In the genomic region with DNA sequence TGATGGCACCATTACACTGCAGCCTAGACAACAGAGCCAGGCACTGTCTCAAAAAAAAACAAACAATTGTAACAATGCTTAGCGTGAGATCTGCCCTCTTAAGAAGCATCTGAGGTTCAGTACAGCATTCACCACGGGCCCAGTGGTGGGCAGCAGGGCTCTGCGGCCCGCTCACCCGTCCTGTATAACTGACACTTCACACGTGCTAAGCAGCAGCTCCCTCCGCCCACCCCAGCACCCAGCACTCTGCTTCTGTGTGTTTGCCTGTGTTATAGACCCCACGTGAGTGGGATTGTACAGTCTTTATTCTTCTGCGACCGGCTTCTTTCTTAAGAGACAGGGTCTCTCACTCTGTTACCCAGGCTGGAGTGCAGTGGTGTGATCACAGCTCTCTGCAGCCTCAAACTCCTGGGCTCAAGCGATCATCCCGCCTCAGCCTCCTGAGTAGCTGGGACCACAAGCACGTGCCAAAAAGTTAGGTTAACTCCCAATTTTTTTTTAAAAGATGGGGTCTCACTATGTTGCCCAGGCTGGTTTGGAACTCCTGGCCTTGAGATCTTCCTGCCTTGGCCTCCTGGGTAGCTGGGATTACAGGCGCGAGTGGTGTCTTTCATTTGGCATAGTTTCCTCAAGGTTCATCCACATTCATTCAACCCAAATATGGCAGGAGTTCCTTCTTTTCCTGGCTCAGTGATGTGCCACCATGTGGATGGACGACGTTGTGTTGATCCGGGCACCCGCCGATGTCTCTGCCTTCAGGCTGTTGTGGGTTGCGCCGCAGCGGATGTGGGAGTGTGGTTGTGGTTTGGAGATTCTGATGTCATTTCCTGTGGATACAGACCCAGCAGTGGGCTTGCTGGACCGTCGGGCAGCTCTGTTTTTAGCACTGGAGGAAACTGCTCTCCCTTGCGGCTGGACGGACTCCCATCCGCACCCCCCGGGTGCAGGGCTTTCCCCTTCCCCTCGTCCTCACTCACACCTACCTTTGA, we compare ENCODE assay signal across 8 cellular contexts.
DNase-seq lines count a peak whose midpoint lies in the region; ATAC-seq and TF ChIP-seq lines count a peak whose summit lies in the region.

No MANE protein-coding gene starts in this region.

- no peak overlapping the region for H3K9ac ChIP-seq in IMR-90 (ENCODE audit: low read depth, low read length)

- peaks cover 3% of the 10 kb centered on the region for H3K9me3 Mint-ChIP-seq in activated CD4-positive, alpha-beta memory T cell treated with anti-CD3 and anti-CD28 coated beads, Interleukin-2, amount 10 ng/mL, durations not matched to agents 7 days and 5 days
- no peaks in the 10 kb centered on the region for H3K9me3 Mint-ChIP-seq in progenitor cell of endocrine pancreas (ENCODE audit: low read depth)

- H3K4me2 ChIP-seq in IMR-90 (ENCODE audit: low read depth, low read length): no peak overlapping the region

- H3K9me3 ChIP-seq in IMR-90 (ENCODE audit: control insufficient read depth, insufficient read depth, low read length): no peaks in the 10 kb centered on the region

- no peak overlapping the region for H3K27ac ChIP-seq in IMR-90 (ENCODE audit: insufficient read depth, low read length)

- H3K4me3 ChIP-seq in IMR-90 (ENCODE audit: insufficient read depth, low read depth, low read length): no peak overlapping the region

- CTCF ChIA-PET in IMR-90 (lab: Yijun Ruan, JAX): interaction anchor here (0.6 kb wide), 1 partner anchor 441 kb away, joined by 3 read pairs; no protein-coding TSS in a partner anchor
- CTCF ChIA-PET in activated CD4-positive, alpha-beta memory T cell treated with anti-CD3 and anti-CD28 coated beads, Interleukin-2, amount 10 ng/mL, durations not matched to agents 7 days and 5 days (lab: Charles Lee): no interaction called here

- no peak overlapping the region for H2BK20ac ChIP-seq in IMR-90 (ENCODE audit: low read depth, low read length)

- TF ChIP-seq CTCF in IMR-90 (conservative IDR thresholded peaks at IDR 0.05; ENCODE audit: low read depth, low read length) (no peak), progenitor cell of endocrine pancreas (IDR thresholded peaks at IDR 0.05; ENCODE audit: unreplicated experiment) (no peak)

- no peak overlapping the region for H3K14ac ChIP-seq in IMR-90 (replicated peaks; ENCODE audit: low read depth, low read length)

- TF ChIP-seq POLR2A in IMR-90 (IDR thresholded peaks at IDR 0.05; ENCODE audit: low read depth, low read length): no peak

- intact Hi-C loops in IMR-90 (cut with micrococcal nuclease): no loop called here

- H3K27me3 ChIP-seq in IMR-90 (ENCODE audit: control insufficient read depth, insufficient read depth, low read length): no peaks in the 10 kb centered on the region

- H3K4ac ChIP-seq in IMR-90 (ENCODE audit: low read depth, low read length): no peak overlapping the region

- DNase-seq in IMR-90 (peak; percentile 47), epidermal melanocyte (ENCODE audit: insufficient read length, low spot score) (peak; percentile 92), progenitor cell of endocrine pancreas (ENCODE audit: low spot score, unreplicated experiment) (no peak), retina (no peak), COR-L47 (lab: John Stamatoyannopoulos, UW) (no peak)
- peak; percentile 94 for DNase-seq in activated CD4-positive, alpha-beta memory T cell treated with anti-CD3 and anti-CD28 coated beads, Interleukin-2, amount 10 ng/mL, durations not matched to agents 7 days and 5 days
- peak; percentile 24 to 44 for DNase-seq in stimulated activated CD4-positive, alpha-beta T cell treated with anti-CD3 and anti-CD28 coated beads, Interleukin-15, amount 100 ng/mL, for 1 hour (ENCODE audit: low read depth in 1 of 2, low spot score in 1 of 2)

- H3K9me1 ChIP-seq in IMR-90 (ENCODE audit: insufficient read depth, low read length): no peaks in the 10 kb centered on the region; the same call in 1 of the 2 replicates

- BruUV-seq in IMR-90 (replicated peaks; lab: Mats Ljungman, UMichigan): no TSS peak

- no peak overlapping the region for H4K91ac ChIP-seq in IMR-90 (ENCODE audit: insufficient read depth, low read depth, low read length)

- H3K4me3 Mint-ChIP-seq in activated CD4-positive, alpha-beta memory T cell treated with anti-CD3 and anti-CD28 coated beads, Interleukin-2, amount 10 ng/mL, durations not matched to agents 7 days and 5 days: peak overlapping the region; percentile 73
- no peak overlapping the region for H3K4me3 Mint-ChIP-seq in progenitor cell of endocrine pancreas (ENCODE audit: low read depth)

- no peak overlapping the region for H4K5ac ChIP-seq in IMR-90 (ENCODE audit: low read depth, low read length)

- H3K36me3 ChIP-seq in IMR-90 (ENCODE audit: control insufficient read depth, insufficient read depth, low read length): peaks cover 79% of the 10 kb centered on the region

- ATAC-seq in GM18870 (IDR thresholded peaks at IDR 0.05; ENCODE audit: unreplicated experiment): peak; percentile 66
- no peak for ATAC-seq in IMR-90 (ENCODE audit: low read depth)

- peak overlapping the region; percentile 82 for H3K27ac Mint-ChIP-seq in activated CD4-positive, alpha-beta memory T cell treated with anti-CD3 and anti-CD28 coated beads, Interleukin-2, amount 10 ng/mL, durations not matched to agents 7 days and 5 days
- no peak overlapping the region for H3K27ac Mint-ChIP-seq in progenitor cell of endocrine pancreas

- no peak overlapping the region for H3K18ac ChIP-seq in IMR-90 (ENCODE audit: low read depth, low read length)

- H3K79me1 ChIP-seq in IMR-90 (ENCODE audit: low read depth in 1 of 2, low read length in 2 of 2): peaks cover 9 to 17% of the 10 kb centered on the region in 2 experiments; a peak in 2 of 4 replicates

- WGBS in IMR-90 (ENCODE audit: extremely low coverage in 2 of 2, insufficient read length in 1 of 2), 2 experiments: 97% methylated on average over 11 of the region's 30 CpGs; no CpG with 5 or more reads in 1 of the 2 experiments

- H2AFZ ChIP-seq in IMR-90 (replicated peaks; ENCODE audit: low read length, poor library complexity): no peak overlapping the region

- no peak for TF ChIP-seq RAD21 in IMR-90 (IDR thresholded peaks at IDR 0.05; ENCODE audit: low read length)

- no peak overlapping the region for H4K8ac ChIP-seq in IMR-90 (ENCODE audit: low read depth in 2 of 2, low read length in 2 of 2)

- H3K4me1 Mint-ChIP-seq in activated CD4-positive, alpha-beta memory T cell treated with anti-CD3 and anti-CD28 coated beads, Interleukin-2, amount 10 ng/mL, durations not matched to agents 7 days and 5 days: peaks cover 19% of the 10 kb centered on the region
- no peaks in the 10 kb centered on the region for H3K4me1 Mint-ChIP-seq in progenitor cell of endocrine pancreas (ENCODE audit: low read depth)

- H2AK9ac ChIP-seq in IMR-90 (replicated peaks; ENCODE audit: low read depth, low read length, poor library complexity): no peak overlapping the region

- no peak overlapping the region for H2BK5ac ChIP-seq in IMR-90 (ENCODE audit: low read depth, low read length, poor library complexity, severe bottlenecking)

- POLR2A ChIA-PET in IMR-90 (lab: Charles Lee; ENCODE audit: unreplicated experiment): no interaction called here
- POLR2A ChIA-PET in activated CD4-positive, alpha-beta memory T cell treated with anti-CD3 and anti-CD28 coated beads, Interleukin-2, amount 10 ng/mL, durations not matched to agents 7 days and 5 days (lab: Charles Lee): no interaction called here

- H2BK15ac ChIP-seq in IMR-90 (ENCODE audit: low read depth, low read length): no peak overlapping the region

- H3K56ac ChIP-seq in IMR-90 (ENCODE audit: extremely low read depth, insufficient read depth, low read length): no peak overlapping the region

- H3K36me3 Mint-ChIP-seq in activated CD4-positive, alpha-beta memory T cell treated with anti-CD3 and anti-CD28 coated beads, Interleukin-2, amount 10 ng/mL, durations not matched to agents 7 days and 5 days (ENCODE audit: low read depth): peaks cover 31% of the 10 kb centered on the region
- peaks cover 16% of the 10 kb centered on the region for H3K36me3 Mint-ChIP-seq in progenitor cell of endocrine pancreas (ENCODE audit: insufficient read depth)

- no peak overlapping the region for H2BK120ac ChIP-seq in IMR-90 (ENCODE audit: low read depth, low read length)

- H2AK5ac ChIP-seq in IMR-90 (ENCODE audit: low read depth, low read length): no peak overlapping the region

- peaks cover 2% of the 10 kb centered on the region for H3K27me3 Mint-ChIP-seq in activated CD4-positive, alpha-beta memory T cell treated with anti-CD3 and anti-CD28 coated beads, Interleukin-2, amount 10 ng/mL, durations not matched to agents 7 days and 5 days
- no peaks in the 10 kb centered on the region for H3K27me3 Mint-ChIP-seq in progenitor cell of endocrine pancreas

- H3K4me1 ChIP-seq in IMR-90 (ENCODE audit: control insufficient read depth, insufficient read depth, low read length): no peaks in the 10 kb centered on the region

- in situ Hi-C loops in IMR-90 (cut with MboI; ENCODE audit: low sequenced_read_pairs): no loop called here

- peaks cover 28% of the 10 kb centered on the region for H4K20me1 ChIP-seq in IMR-90 (ENCODE audit: insufficient read depth, low read length)

- dilution Hi-C loops in IMR-90 (cut with HindIII; ENCODE audit: low sequenced_read_pairs, unreplicated experiment): no loop called here

- no peak overlapping the region for H3K23ac ChIP-seq in IMR-90 (ENCODE audit: low read depth, low read length)

TF ChIP-seq in IMR-90, 13 proteins besides CTCF, POLR2A, EP300 and RAD21 (continues in another document):
- TF ChIP-seq RFX5 (IDR thresholded peaks at IDR 0.05; ENCODE audit: low read depth, low read length) (no peak), FOS (IDR thresholded peaks at IDR 0.05; ENCODE audit: low read depth, low read length) (no peak), CEBPB (IDR thresholded peaks at IDR 0.05; ENCODE audit: low read depth, low read length) (no peak), BHLHE40 (IDR thresholded peaks at IDR 0.05; ENCODE audit: low read depth, low read length) (no peak), MAFK (IDR thresholded peaks at IDR 0.05; ENCODE audit: low read depth, low read length) (no peak), SMC3 (IDR thresholded peaks at IDR 0.05; ENCODE audit: low read depth, low read length) (no peak), MXI1 (IDR thresholded peaks at IDR 0.05; ENCODE audit: borderline replicate concordance, low read depth, low read length) (no peak), MAZ (IDR thresholded peaks at IDR 0.05; ENCODE audit: borderline replicate concordance, low read depth, low read length) (no peak)
- TF ChIP-seq, protein P1, sequence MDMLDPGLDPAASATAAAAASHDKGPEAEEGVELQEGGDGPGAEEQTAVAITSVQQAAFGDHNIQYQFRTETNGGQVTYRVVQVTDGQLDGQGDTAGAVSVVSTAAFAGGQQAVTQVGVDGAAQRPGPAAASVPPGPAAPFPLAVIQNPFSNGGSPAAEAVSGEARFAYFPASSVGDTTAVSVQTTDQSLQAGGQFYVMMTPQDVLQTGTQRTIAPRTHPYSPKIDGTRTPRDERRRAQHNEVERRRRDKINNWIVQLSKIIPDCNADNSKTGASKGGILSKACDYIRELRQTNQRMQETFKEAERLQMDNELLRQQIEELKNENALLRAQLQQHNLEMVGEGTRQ (IDR thresholded peaks at IDR 0.05; ENCODE audit: low read depth, low read length): no peak

Comparison
In these comparisons a context has a peak if more than half of its experiments do, and no peak if none do; other contexts are left out.
1. DNase-seq: peak in IMR-90 (single experiment), activated CD4-positive, alpha-beta memory T cell treated with anti-CD3 and anti-CD28 coated beads, Interleukin-2, amount 10 ng/mL, durations not matched to agents 7 days and 5 days (single experiment), epidermal melanocyte (single experiment) and stimulated activated CD4-positive, alpha-beta T cell treated with anti-CD3 and anti-CD28 coated beads, Interleukin-15, amount 100 ng/mL, for 1 hour (2 of 2); none in progenitor cell of endocrine pancreas (single experiment), retina (single experiment) and COR-L47 (single experiment).